8 cellular contexts compared by ENCODE assay signal in the genomic region with DNA sequence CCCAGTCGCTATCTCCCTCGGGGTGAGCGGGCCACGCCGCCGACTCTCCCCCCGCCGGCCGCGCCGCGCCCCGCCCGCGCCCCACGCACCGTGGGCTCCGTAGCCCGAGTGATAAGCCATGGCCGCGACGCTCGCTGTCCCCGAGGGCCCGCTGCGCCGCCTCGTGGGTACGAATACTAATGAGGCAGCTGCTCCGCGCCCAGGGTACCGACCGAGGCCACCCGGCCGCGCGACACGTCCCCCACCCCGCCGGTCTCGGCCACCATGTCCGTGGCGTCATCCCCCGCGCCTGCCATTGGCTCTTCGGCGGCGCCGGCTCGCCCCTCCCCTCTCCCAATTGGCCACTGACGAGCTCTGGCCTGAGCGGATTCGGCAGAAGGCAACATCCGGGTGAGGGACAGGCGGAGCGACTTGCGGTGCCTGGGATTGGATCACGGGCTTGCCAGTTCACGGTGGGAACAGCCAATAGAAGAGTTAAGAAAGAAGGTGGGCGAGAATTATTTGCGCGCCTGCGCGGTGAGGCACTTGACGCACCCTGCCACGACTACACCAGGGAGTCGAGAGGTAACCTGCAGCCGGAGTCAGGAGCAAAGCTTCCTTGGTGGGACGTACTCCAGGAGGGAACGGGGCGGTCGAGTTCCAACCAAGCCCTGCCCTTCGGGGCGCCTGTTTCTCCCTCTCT. TPM values are rescaled to one million over a fixed set of nuclear protein-coding genes. Genes with fewer than 3 reads are reported as not detected.
DNase-seq lines count a peak whose midpoint lies in the region; ATAC-seq and TF ChIP-seq lines count a peak whose summit lies in the region.

A gene with protein sequence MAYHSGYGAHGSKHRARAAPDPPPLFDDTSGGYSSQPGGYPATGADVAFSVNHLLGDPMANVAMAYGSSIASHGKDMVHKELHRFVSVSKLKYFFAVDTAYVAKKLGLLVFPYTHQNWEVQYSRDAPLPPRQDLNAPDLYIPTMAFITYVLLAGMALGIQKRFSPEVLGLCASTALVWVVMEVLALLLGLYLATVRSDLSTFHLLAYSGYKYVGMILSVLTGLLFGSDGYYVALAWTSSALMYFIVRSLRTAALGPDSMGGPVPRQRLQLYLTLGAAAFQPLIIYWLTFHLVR (minus strand): TSS at position 278 of the 682 bp plus-strand sequence. CDS start 158 bp downstream, at position 120.

- H3K36me3 Mint-ChIP-seq in activated T-helper 1 cell treated with anti-CD3 and anti-CD28 coated beads, Interleukin-12 subunit alpha, Interleukin-12 subunit beta, Interleukin-2, Interleukin-4 antibody, amounts not matched to agents 30 ng/mL and 10 ng/mL and 1 ng/mL, durations not matched to agents 14 hours and 24 hours and 36 hours (ENCODE audit: low read depth) = peaks cover 9% of the 10 kb centered on the region

- H3K4me1 Mint-ChIP-seq in activated T-helper 1 cell treated with anti-CD3 and anti-CD28 coated beads, Interleukin-12 subunit alpha, Interleukin-12 subunit beta, Interleukin-2, Interleukin-4 antibody, amounts not matched to agents 30 ng/mL and 10 ng/mL and 1 ng/mL, durations not matched to agents 14 hours and 24 hours and 36 hours (ENCODE audit: low read depth) = peaks cover 39% of the 10 kb centered on the region

- peak; percentile 95 for ATAC-seq in DND-41 (ENCODE audit: insufficient read depth, low read depth)

- H3F3A ChIP-seq in GM23248 (ENCODE audit: insufficient read depth) = 0 out of 2 replicates have a peak, but pooled peaks cover 10% of the 10 kb centered on the region

- H3K4me3 ChIP-seq in DND-41 (ENCODE audit: low read depth in 1 of 2, low read length in 2 of 2) (peak within 1 kb of the TSS; percentile 87 to 96; a peak in 3 of 4 replicates), GM23248 (peak within 1 kb of the TSS; percentile 95), esophagus squamous epithelium (peak within 1 kb of the TSS; percentile 60 to 99 (median 82))

- H3K9me3 ChIP-seq in DND-41 (ENCODE audit: insufficient read depth, low read length, severe bottlenecking) = no peaks in the 10 kb centered on the region
- H3K9me3 ChIP-seq in GM23248 (ENCODE audit: low read depth) = no peaks in the 10 kb centered on the region
- no peaks in the 10 kb centered on the region for H3K9me3 ChIP-seq in esophagus squamous epithelium

- H3K36me3 ChIP-seq in DND-41 (ENCODE audit: insufficient read depth, low read length) (no peaks in the 10 kb centered on the region), GM23248 (ENCODE audit: low read depth) (no peaks in the 10 kb centered on the region), esophagus squamous epithelium (peaks cover 0 to 37% (median 3%) of the 10 kb centered on the region in 3 donors)

- peak within 1 kb of the TSS; percentile 95 for H3K4me3 Mint-ChIP-seq in activated T-helper 1 cell treated with anti-CD3 and anti-CD28 coated beads, Interleukin-12 subunit alpha, Interleukin-12 subunit beta, Interleukin-2, Interleukin-4 antibody, amounts not matched to agents 30 ng/mL and 10 ng/mL and 1 ng/mL, durations not matched to agents 14 hours and 24 hours and 36 hours

- in situ Hi-C loops in GM23248 (cut with MboI) = no loop called here

- peaks cover 28% of the 10 kb centered on the region for H3K27me3 Mint-ChIP-seq in activated T-helper 1 cell treated with anti-CD3 and anti-CD28 coated beads, Interleukin-12 subunit alpha, Interleukin-12 subunit beta, Interleukin-2, Interleukin-4 antibody, amounts not matched to agents 30 ng/mL and 10 ng/mL and 1 ng/mL, durations not matched to agents 14 hours and 24 hours and 36 hours (ENCODE audit: insufficient read depth)

- H3K9ac ChIP-seq in DND-41 (ENCODE audit: low read depth, low read length) (peak within 1 kb of the TSS; percentile 78), GM23248 (peak within 1 kb of the TSS; percentile 97)

- H3K27ac ChIP-seq in DND-41 (ENCODE audit: low read length) = peak within 1 kb of the TSS; percentile 73
- H3K27ac ChIP-seq in GM23248 = peak within 1 kb of the TSS; percentile 99
- peak within 1 kb of the TSS; percentile 91 to 99 (median 96) for H3K27ac ChIP-seq in esophagus squamous epithelium

- peak; percentile 99 for DNase-seq in DND-41
- DNase-seq in GM23248 = peak; percentile 99
- peak; percentile 98 to 99 for DNase-seq in Kasumi-1 (lab: John Stamatoyannopoulos, UW)
- DNase-seq in RPMI7951 (ENCODE audit: low read depth) = peak; percentile 99
- DNase-seq in activated T-helper 1 cell treated with anti-CD3 and anti-CD28 coated beads, Interleukin-12 subunit alpha, Interleukin-12 subunit beta, Interleukin-2, Interleukin-4 antibody, amounts not matched to agents 30 ng/mL and 10 ng/mL and 1 ng/mL, durations not matched to agents 14 hours and 24 hours and 36 hours (ENCODE audit: low spot score) = peak; percentile 99
- peak; percentile 96 for DNase-seq in esophagus squamous epithelium (lab: John Stamatoyannopoulos, UW)
- DNase-seq in myocyte (ENCODE audit: low read depth) = peak; percentile 99
- DNase-seq in stimulated activated CD8-positive, alpha-beta memory T cell treated with anti-CD3 and anti-CD28 coated beads, Interleukin-7, amount 100 ng/mL, for 48 hours (ENCODE audit: extremely low read depth in 1 of 2, low read depth in 1 of 2) = peak; percentile 93 to 98

- H3K9me2 ChIP-seq in GM23248 (ENCODE audit: insufficient read depth) = no peaks in the 10 kb centered on the region

- no peaks in the 10 kb centered on the region for H3K9me3 Mint-ChIP-seq in activated T-helper 1 cell treated with anti-CD3 and anti-CD28 coated beads, Interleukin-12 subunit alpha, Interleukin-12 subunit beta, Interleukin-2, Interleukin-4 antibody, amounts not matched to agents 30 ng/mL and 10 ng/mL and 1 ng/mL, durations not matched to agents 14 hours and 24 hours and 36 hours

- H3K27me3 ChIP-seq in DND-41 (ENCODE audit: insufficient read depth, low read length, poor library complexity) = no peaks in the 10 kb centered on the region
- peaks cover 11% of the 10 kb centered on the region for H3K27me3 ChIP-seq in GM23248 (replicated peaks; ENCODE audit: insufficient read depth)
- peaks cover 6 to 37% (median 10%) of the 10 kb centered on the region in 4 donors for H3K27me3 ChIP-seq in esophagus squamous epithelium

- TF ChIP-seq CTCF in DND-41 (IDR thresholded peaks at IDR 0.05; ENCODE audit: borderline replicate concordance, extremely low read depth, low read length, poor library complexity, severe bottlenecking) = peak; percentile 34
- peak in 1 of 6 experiments; percentile 9 for TF ChIP-seq CTCF in esophagus squamous epithelium (IDR thresholded peaks at IDR 0.05)

- H3K4me2 ChIP-seq in DND-41 (ENCODE audit: insufficient read depth, low read length) (peak within 1 kb of the TSS; percentile 84), GM23248 (ENCODE audit: unreplicated experiment) (peak within 1 kb of the TSS; percentile 97)

- H3K4me1 ChIP-seq in DND-41 (ENCODE audit: insufficient read depth, low read length) (peaks cover 33% of the 10 kb centered on the region), GM23248 (ENCODE audit: insufficient read depth) (peaks cover 14% of the 10 kb centered on the region; the same call in 1 of the 2 replicates), esophagus squamous epithelium (peaks cover 24 to 55% (median 26%) of the 10 kb centered on the region in 3 donors)

- peak within 1 kb of the TSS; percentile 99 for H3K27ac Mint-ChIP-seq in activated T-helper 1 cell treated with anti-CD3 and anti-CD28 coated beads, Interleukin-12 subunit alpha, Interleukin-12 subunit beta, Interleukin-2, Interleukin-4 antibody, amounts not matched to agents 30 ng/mL and 10 ng/mL and 1 ng/mL, durations not matched to agents 14 hours and 24 hours and 36 hours

- H4K20me1 ChIP-seq in DND-41 (ENCODE audit: insufficient read depth, low read length) (peaks cover 8% of the 10 kb centered on the region), GM23248 (ENCODE audit: insufficient read depth) (no peaks in the 10 kb centered on the region)

- peak in 3 of 4 donors; percentile 91 to 95 (median 92) for TF ChIP-seq POLR2A in esophagus squamous epithelium (IDR thresholded peaks at IDR 0.05)

- H3K79me2 ChIP-seq in DND-41 (ENCODE audit: insufficient read depth, low read length) (peaks cover 14% of the 10 kb centered on the region), GM23248 (ENCODE audit: insufficient read depth) (peaks cover 41% of the 10 kb centered on the region)

- H2AFZ ChIP-seq in DND-41 (ENCODE audit: low read depth, low read length) (peak within 1 kb of the TSS; percentile 88), GM23248 (peak within 1 kb of the TSS; percentile 62)

- intact Hi-C loops in activated T-helper 1 cell treated with anti-CD3 and anti-CD28 coated beads, Interleukin-12 subunit alpha, Interleukin-12 subunit beta, Interleukin-2, Interleukin-4 antibody, amounts not matched to agents 30 ng/mL and 10 ng/mL and 1 ng/mL, durations not matched to agents 14 hours and 24 hours and 36 hours (cut with micrococcal nuclease) = loop anchor here (1.0 to 2.0 kb wide), 8 partner anchors 21 to 1064 kb away; a partner anchor contains a TSS
- intact Hi-C loops in esophagus squamous epithelium (cut with DNase I) = loop anchor here (10.0 kb wide), 1 partner anchor 64 kb away; no protein-coding TSS in a partner anchor

- WGBS in GM23248 (ENCODE audit: low coverage in 1 of 2, low lambda C conversion rate in 2 of 2, missing lambda C conversion rate in 2 of 2), 2 experiments = 1 to 2% methylated on average over 49 to 51 of the region's 74 CpGs
- 0% methylated on average over 4 of the region's 74 CpGs; no CpG with 5 or more reads in 1 of the 2 donors for WGBS in esophagus squamous epithelium, 2 donors

RNA-seq across cellular contexts. Expression of the gene that starts here (rescaled TPM):
- total RNA-seq in GM23248 (2014; rRNA removed; shearing (Covaris generic)) = 193 and 222 TPM in 2 replicates
- 259 and 284 TPM in 2 replicates for polyA plus RNA-seq in GM23248 (2016; fragmentation: Nextera tagmentation; extraction: Ambion mirVana)
- 119 and 167 TPM in 2 replicates for total RNA-seq in RPMI7951 (2014; rRNA removed; shearing (Covaris generic))
- 125 and 127 TPM in 2 replicates for total RNA-seq in activated T-helper 1 cell treated with anti-CD3 and anti-CD28 coated beads, Interleukin-12 subunit alpha, Interleukin-12 subunit beta, Interleukin-2, Interleukin-4 antibody, amounts not matched to agents 30 ng/mL and 10 ng/mL and 1 ng/mL, durations not matched to agents 14 hours and 24 hours and 36 hours
- total RNA-seq in esophagus squamous epithelium (10 to 100 TPM; 51.9 to 71.9 (median 63.8) TPM), myocyte (115 and 165 TPM in 2 replicates)
- 204 TPM for polyA plus RNA-seq in myocyte (2012)

Comparison
In these comparisons a context has a peak if more than half of its experiments do, and no peak if none do; other contexts are left out.
1. Peak in every context shown above with its lines: DNase-seq, ATAC-seq, H3K4me3 ChIP-seq and H3K27ac ChIP-seq.